21 cellular contexts compared by ENCODE assay signal in the genomic region with DNA sequence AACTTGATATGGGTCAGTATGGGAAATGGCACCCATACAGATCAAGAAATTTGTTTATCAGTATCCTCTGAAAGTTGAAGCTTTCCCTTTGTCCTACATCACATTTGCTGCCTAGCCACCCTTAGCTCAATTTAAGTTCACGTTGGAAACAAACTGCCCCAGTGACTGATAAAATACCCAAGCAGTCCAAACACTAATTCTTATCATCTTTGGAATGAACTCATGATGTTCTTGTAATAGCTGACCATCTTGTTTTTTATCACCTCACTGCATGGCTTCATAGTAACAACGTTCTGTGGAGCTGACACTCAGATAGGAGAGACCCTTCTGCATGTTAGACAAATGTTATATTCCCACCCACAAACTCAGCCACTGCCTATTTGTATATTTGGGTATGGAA.
DNase-seq lines count a peak whose midpoint lies in the region; ATAC-seq and TF ChIP-seq lines count a peak whose summit lies in the region.
"Had no signal": no experiment of that assay in that cellular context is flagged by ENCODE, and none has a peak within 500 bp of the region (broad histone marks: within the 10 kb centered on the region; RNA-seq: fewer than 3 reads in every experiment).

No MANE protein-coding gene starts in this region.

- TF ChIP-seq CTCF in right atrium auricular region (IDR thresholded peaks at IDR 0.05) = no peak
- no peak for TF ChIP-seq CTCF in PC-9 (conservative IDR thresholded peaks at IDR 0.05)

- H3K9me2 ChIP-seq in PC-9 (ENCODE audit: insufficient read depth) = no peaks in the 10 kb centered on the region

- POLR2A ChIA-PET in PC-9 (lab: Charles Lee; ENCODE audit: unreplicated experiment) = no interaction called here

- CTCF ChIA-PET in PC-9 (lab: Charles Lee) = no interaction called here

- intact Hi-C loops in Right ventricle myocardium superior (cut with DNase I) = no loop called here
- intact Hi-C loops in PC-9 (cut with micrococcal nuclease; ENCODE audit: unreplicated experiment) = no loop called here

- H4K20me1 ChIP-seq in PC-9 (ENCODE audit: insufficient read depth) = no peaks in the 10 kb centered on the region

- peaks cover 0 to 42% of the 10 kb centered on the region in 2 donors for H3K4me1 ChIP-seq in right atrium auricular region
- peaks cover 0 to 15% (median 12%) of the 10 kb centered on the region in 5 donors for H3K4me1 ChIP-seq in subcutaneous abdominal adipose tissue (ENCODE audit: control insufficient read depth in 5 of 5, insufficient read depth in 5 of 5, low read length in 5 of 5)
- H3K4me1 ChIP-seq in PC-9 (replicated peaks; ENCODE audit: insufficient read depth) = no peaks in the 10 kb centered on the region

- DNase-seq in OCI-M2 (lab: John Stamatoyannopoulos, UW; ENCODE audit: unreplicated experiment) (peak; percentile 33), Right ventricle myocardium superior (no peak), right atrium auricular region (ENCODE audit: low spot score) (no peak), PC-9 (no peak), NCI-H345 (lab: John Stamatoyannopoulos, UW) (no peak), globus pallidus (ENCODE audit: low spot score) (no peak)
- DNase-seq: Calu3; CD8-positive, alpha-beta memory T cell; DMS153; NCI-H1092 treated with DMSO at 0.1 percent for 48 hours; NCI-H146; NCI-H2029; NCI-H2227 treated with DMSO at 0.1 percent for 48 hours; NCI-H524; NCI-H82; SHP77 treated with DMSO at 0.1 percent for 48 hours had no signal

- H3K4me2 ChIP-seq in PC-9 = no peak overlapping the region
- H3K4me2 ChIP-seq: KMS-11 had no signal

- H3K9me3 ChIP-seq in right atrium auricular region (no peaks in the 10 kb centered on the region), subcutaneous abdominal adipose tissue (ENCODE audit: control insufficient read depth in 5 of 5, low read length in 5 of 5) (no peaks in the 10 kb centered on the region), PC-9 (ENCODE audit: insufficient read depth, low read depth) (no peaks in the 10 kb centered on the region)

- H3F3A ChIP-seq in PC-9 (ENCODE audit: insufficient read depth, low read depth) = no peaks in the 10 kb centered on the region

- no TSS peak for BruUV-seq in PC-9 (replicated peaks; lab: Mats Ljungman, UMichigan)

- no peaks in the 10 kb centered on the region for H3K27me3 ChIP-seq in right atrium auricular region
- H3K27me3 ChIP-seq in subcutaneous abdominal adipose tissue (ENCODE audit: control insufficient read depth in 5 of 5, insufficient read depth in 4 of 5, low read length in 5 of 5) = no peaks in the 10 kb centered on the region
- no peaks in the 10 kb centered on the region for H3K27me3 ChIP-seq in PC-9 (ENCODE audit: insufficient read depth, low read depth)

- H3K36me3 ChIP-seq in right atrium auricular region (peaks cover 19% of the 10 kb centered on the region), subcutaneous abdominal adipose tissue (ENCODE audit: control insufficient read depth in 5 of 5, insufficient read depth in 5 of 5, low read length in 5 of 5) (peaks cover 13 to 23% (median 19%) of the 10 kb centered on the region in 5 donors), PC-9 (ENCODE audit: low read depth) (peaks cover 15% of the 10 kb centered on the region; the same call in 1 of the 2 replicates)

- H3K4me3 ChIP-seq in right atrium auricular region (no peak overlapping the region), subcutaneous abdominal adipose tissue (ENCODE audit: low read depth in 1 of 5, low read length in 5 of 5) (no peak overlapping the region), PC-9 (no peak overlapping the region)
- H3K4me3 ChIP-seq: SK-N-MC had no signal

- peaks cover under 1% of the 10 kb centered on the region for H3K79me2 ChIP-seq in PC-9 (ENCODE audit: low read depth)

- ATAC-seq in Right ventricle myocardium superior (ENCODE audit: poor library complexity) = peak; percentile 87
- ATAC-seq: HCT116 had no signal

- peak overlapping the region; percentile 46 to 78 for H3K27ac ChIP-seq in right atrium auricular region
- peak overlapping the region; percentile 45 for H3K27ac ChIP-seq in subcutaneous abdominal adipose tissue (ENCODE audit: low read depth, low read length)
- no peak overlapping the region for H3K27ac ChIP-seq in PC-9
- H3K27ac ChIP-seq: C4-2B, KMS-11, SK-N-MC had no signal

- no peak overlapping the region for H3K9ac ChIP-seq in subcutaneous abdominal adipose tissue (ENCODE audit: low read length in 5 of 5)
- H3K9ac ChIP-seq: KMS-11 had no signal

- H2AFZ ChIP-seq in PC-9 = no peak overlapping the region
